Comparison of ENCODE assay signal across 1 cellular context in the genomic region with DNA sequence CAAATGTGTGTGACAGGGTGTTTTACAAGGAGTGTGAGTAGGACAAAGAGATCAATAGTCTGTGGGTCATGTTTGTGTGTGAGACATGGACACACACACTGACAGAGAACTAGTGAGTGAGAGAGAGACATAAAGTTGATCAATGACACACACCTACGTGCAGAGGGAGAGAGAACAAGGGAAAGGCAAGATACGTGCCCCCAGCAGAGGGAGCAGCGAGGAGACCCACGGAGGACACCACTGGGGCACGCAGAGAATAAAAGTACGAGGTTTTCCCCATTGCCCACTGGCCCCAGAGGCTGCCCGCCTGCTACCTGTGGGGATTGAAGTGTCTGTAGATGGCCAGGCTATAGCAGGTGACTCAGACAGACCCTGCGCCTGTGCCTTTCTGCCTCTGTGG.
TF ChIP-seq lines count a peak whose summit lies in the region.

No MANE protein-coding gene starts in this region.

TF ChIP-seq in H1, 55 proteins besides CTCF, POLR2A, EP300 and RAD21:
- TF ChIP-seq SIRT6 (IDR thresholded peaks at IDR 0.05; ENCODE audit: low read length) (no peak), RNF2 (IDR thresholded peaks at IDR 0.05; ENCODE audit: borderline replicate concordance, low read depth, low read length, missing control alignments, poor library complexity, severe bottlenecking) (no peak)
- TF ChIP-seq, protein P1, sequence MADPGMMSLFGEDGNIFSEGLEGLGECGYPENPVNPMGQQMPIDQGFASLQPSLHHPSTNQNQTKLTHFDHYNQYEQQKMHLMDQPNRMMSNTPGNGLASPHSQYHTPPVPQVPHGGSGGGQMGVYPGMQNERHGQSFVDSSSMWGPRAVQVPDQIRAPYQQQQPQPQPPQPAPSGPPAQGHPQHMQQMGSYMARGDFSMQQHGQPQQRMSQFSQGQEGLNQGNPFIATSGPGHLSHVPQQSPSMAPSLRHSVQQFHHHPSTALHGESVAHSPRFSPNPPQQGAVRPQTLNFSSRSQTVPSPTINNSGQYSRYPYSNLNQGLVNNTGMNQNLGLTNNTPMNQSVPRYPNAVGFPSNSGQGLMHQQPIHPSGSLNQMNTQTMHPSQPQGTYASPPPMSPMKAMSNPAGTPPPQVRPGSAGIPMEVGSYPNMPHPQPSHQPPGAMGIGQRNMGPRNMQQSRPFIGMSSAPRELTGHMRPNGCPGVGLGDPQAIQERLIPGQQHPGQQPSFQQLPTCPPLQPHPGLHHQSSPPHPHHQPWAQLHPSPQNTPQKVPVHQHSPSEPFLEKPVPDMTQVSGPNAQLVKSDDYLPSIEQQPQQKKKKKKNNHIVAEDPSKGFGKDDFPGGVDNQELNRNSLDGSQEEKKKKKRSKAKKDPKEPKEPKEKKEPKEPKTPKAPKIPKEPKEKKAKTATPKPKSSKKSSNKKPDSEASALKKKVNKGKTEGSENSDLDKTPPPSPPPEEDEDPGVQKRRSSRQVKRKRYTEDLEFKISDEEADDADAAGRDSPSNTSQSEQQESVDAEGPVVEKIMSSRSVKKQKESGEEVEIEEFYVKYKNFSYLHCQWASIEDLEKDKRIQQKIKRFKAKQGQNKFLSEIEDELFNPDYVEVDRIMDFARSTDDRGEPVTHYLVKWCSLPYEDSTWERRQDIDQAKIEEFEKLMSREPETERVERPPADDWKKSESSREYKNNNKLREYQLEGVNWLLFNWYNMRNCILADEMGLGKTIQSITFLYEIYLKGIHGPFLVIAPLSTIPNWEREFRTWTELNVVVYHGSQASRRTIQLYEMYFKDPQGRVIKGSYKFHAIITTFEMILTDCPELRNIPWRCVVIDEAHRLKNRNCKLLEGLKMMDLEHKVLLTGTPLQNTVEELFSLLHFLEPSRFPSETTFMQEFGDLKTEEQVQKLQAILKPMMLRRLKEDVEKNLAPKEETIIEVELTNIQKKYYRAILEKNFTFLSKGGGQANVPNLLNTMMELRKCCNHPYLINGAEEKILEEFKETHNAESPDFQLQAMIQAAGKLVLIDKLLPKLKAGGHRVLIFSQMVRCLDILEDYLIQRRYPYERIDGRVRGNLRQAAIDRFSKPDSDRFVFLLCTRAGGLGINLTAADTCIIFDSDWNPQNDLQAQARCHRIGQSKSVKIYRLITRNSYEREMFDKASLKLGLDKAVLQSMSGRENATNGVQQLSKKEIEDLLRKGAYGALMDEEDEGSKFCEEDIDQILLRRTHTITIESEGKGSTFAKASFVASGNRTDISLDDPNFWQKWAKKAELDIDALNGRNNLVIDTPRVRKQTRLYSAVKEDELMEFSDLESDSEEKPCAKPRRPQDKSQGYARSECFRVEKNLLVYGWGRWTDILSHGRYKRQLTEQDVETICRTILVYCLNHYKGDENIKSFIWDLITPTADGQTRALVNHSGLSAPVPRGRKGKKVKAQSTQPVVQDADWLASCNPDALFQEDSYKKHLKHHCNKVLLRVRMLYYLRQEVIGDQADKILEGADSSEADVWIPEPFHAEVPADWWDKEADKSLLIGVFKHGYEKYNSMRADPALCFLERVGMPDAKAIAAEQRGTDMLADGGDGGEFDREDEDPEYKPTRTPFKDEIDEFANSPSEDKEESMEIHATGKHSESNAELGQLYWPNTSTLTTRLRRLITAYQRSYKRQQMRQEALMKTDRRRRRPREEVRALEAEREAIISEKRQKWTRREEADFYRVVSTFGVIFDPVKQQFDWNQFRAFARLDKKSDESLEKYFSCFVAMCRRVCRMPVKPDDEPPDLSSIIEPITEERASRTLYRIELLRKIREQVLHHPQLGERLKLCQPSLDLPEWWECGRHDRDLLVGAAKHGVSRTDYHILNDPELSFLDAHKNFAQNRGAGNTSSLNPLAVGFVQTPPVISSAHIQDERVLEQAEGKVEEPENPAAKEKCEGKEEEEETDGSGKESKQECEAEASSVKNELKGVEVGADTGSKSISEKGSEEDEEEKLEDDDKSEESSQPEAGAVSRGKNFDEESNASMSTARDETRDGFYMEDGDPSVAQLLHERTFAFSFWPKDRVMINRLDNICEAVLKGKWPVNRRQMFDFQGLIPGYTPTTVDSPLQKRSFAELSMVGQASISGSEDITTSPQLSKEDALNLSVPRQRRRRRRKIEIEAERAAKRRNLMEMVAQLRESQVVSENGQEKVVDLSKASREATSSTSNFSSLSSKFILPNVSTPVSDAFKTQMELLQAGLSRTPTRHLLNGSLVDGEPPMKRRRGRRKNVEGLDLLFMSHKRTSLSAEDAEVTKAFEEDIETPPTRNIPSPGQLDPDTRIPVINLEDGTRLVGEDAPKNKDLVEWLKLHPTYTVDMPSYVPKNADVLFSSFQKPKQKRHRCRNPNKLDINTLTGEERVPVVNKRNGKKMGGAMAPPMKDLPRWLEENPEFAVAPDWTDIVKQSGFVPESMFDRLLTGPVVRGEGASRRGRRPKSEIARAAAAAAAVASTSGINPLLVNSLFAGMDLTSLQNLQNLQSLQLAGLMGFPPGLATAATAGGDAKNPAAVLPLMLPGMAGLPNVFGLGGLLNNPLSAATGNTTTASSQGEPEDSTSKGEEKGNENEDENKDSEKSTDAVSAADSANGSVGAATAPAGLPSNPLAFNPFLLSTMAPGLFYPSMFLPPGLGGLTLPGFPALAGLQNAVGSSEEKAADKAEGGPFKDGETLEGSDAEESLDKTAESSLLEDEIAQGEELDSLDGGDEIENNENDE (IDR thresholded peaks at IDR 0.05; ENCODE audit: insufficient replicate concordance, low read length): no peak
